ENCODE assay signal across 15 cellular contexts in genomic region chr3:186021673-186022362, GRCh38.
DNase-seq lines count a peak whose midpoint lies in the region; ATAC-seq and TF ChIP-seq lines count a peak whose summit lies in the region.
"Had no signal": no experiment of that assay in that cellular context is flagged by ENCODE, and none has a peak within 500 bp of the region (broad histone marks: within the 10 kb centered on the region; RNA-seq: fewer than 3 reads in every experiment).

No MANE protein-coding gene starts in this region.

- no peaks in the 10 kb centered on the region for H3K4me1 ChIP-seq in PC-9 (replicated peaks; ENCODE audit: insufficient read depth)
- no peaks in the 10 kb centered on the region for H3K4me1 ChIP-seq in psoas muscle

- CTCF ChIA-PET in BJ (lab: Yijun Ruan, JAX) (interaction anchor here (0.5 to 1.2 kb wide), 3 partner anchors 9 to 78 kb away, joined by 3 to 4 read pairs (median 3); no protein-coding TSS in a partner anchor), PC-9 (lab: Charles Lee) (interaction anchor here (0.8 kb wide), 1 partner anchor 519 kb away, joined by 3 read pairs; no protein-coding TSS in a partner anchor)

- H3F3A ChIP-seq in PC-9 (ENCODE audit: insufficient read depth, low read depth) = no peaks in the 10 kb centered on the region

- no peaks in the 10 kb centered on the region for H4K20me1 ChIP-seq in PC-9 (ENCODE audit: insufficient read depth)

- no peak overlapping the region for H3K4me3 ChIP-seq in BJ (ENCODE audit: low read depth, low read length)
- H3K4me3 ChIP-seq in PC-9 = no peak overlapping the region
- H3K4me3 ChIP-seq in epithelial cell of esophagus (ENCODE audit: low read length) = no peak overlapping the region
- no peak overlapping the region for H3K4me3 ChIP-seq in psoas muscle

- H3K9me3 ChIP-seq in PC-9 (ENCODE audit: insufficient read depth, low read depth) (no peaks in the 10 kb centered on the region), psoas muscle (no peaks in the 10 kb centered on the region)

- POLR2A ChIA-PET in BJ (lab: Charles Lee) (interaction anchor here (0.7 kb wide), 1 partner anchor 188 kb away, joined by 3 read pairs; no protein-coding TSS in a partner anchor), PC-9 (lab: Charles Lee; ENCODE audit: unreplicated experiment) (no interaction called here)

- H3K79me2 ChIP-seq in PC-9 (ENCODE audit: low read depth) = no peaks in the 10 kb centered on the region

- intact Hi-C loops in PC-9 (cut with micrococcal nuclease; ENCODE audit: unreplicated experiment) = no loop called here
- intact Hi-C loops in psoas muscle (cut with DNase I) = no loop called here

- no peak overlapping the region for H2AFZ ChIP-seq in PC-9

- H3K36me3 ChIP-seq in BJ (ENCODE audit: control insufficient read depth, insufficient read depth, low read length) (no peaks in the 10 kb centered on the region), PC-9 (ENCODE audit: low read depth) (no peaks in the 10 kb centered on the region), psoas muscle (ENCODE audit: insufficient read depth in 1 of 2, low read depth in 1 of 2) (no peaks in the 10 kb centered on the region)

- H3K9me2 ChIP-seq in PC-9 (ENCODE audit: insufficient read depth) = no peaks in the 10 kb centered on the region

- H3K4me2 ChIP-seq in PC-9 = no peak overlapping the region

- ATAC-seq in psoas muscle (peak; percentile 91 to 97 (median 96)), GM18517 (IDR thresholded peaks at IDR 0.05; ENCODE audit: unreplicated experiment) (no peak)

- TF ChIP-seq CTCF in BJ (IDR thresholded peaks at IDR 0.05; ENCODE audit: insufficient read depth, low read depth, low read length) (no peak), PC-9 (conservative IDR thresholded peaks at IDR 0.05) (no peak), epithelial cell of esophagus (IDR thresholded peaks at IDR 0.05; ENCODE audit: insufficient read depth, low read depth, low read length, missing control alignments) (no peak), psoas muscle (IDR thresholded peaks at IDR 0.05) (no peak)

- peaks cover 8% of the 10 kb centered on the region for H3K27me3 ChIP-seq in BJ (ENCODE audit: control insufficient read depth, insufficient read depth, low read length)
- H3K27me3 ChIP-seq in PC-9 (ENCODE audit: insufficient read depth, low read depth) = no peaks in the 10 kb centered on the region; the same call in 1 of the 2 replicates
- no peaks in the 10 kb centered on the region for H3K27me3 ChIP-seq in psoas muscle (ENCODE audit: insufficient read depth in 3 of 3, low read length in 2 of 3)

- no TSS peak for BruUV-seq in PC-9 (replicated peaks; lab: Mats Ljungman, UMichigan)

- 46 to 61% (median 51%) methylated on average over 8 of the region's 8 CpGs for WGBS in psoas muscle, 3 donors

- DNase-seq in BJ (ENCODE audit: low read depth) = peak; percentile 90
- DNase-seq in PC-9 = peak; percentile 11 to 62
- peak; percentile 73 for DNase-seq in epithelial cell of esophagus (ENCODE audit: low read depth)
- peak; percentile 24 to 52 for DNase-seq in psoas muscle
- DNase-seq in HUDEP-2 (lab: John Stamatoyannopoulos, UW; ENCODE audit: unreplicated experiment in 76 of 76) = no peak
- no peak for DNase-seq in NCI-H510A (lab: John Stamatoyannopoulos, UW)
- no peak for DNase-seq in stimulated activated CD4-positive, alpha-beta T cell treated with anti-CD3 and anti-CD28 coated beads, Interleukin-4, amount 100 ng/mL, for 4 hours
- DNase-seq: activated CD4-positive, alpha-beta T cell treated with anti-CD3 and anti-CD28 coated beads, Interleukin-2, amount 50 U/mL, for 1 hour; activated naive CD8-positive, alpha-beta T cell treated with anti-CD3 and anti-CD28 coated beads for 36 hours; CD4-positive, alpha-beta T cell; left cardiac atrium; NCI-H2029 treated with DMSO at 0.1 percent for 48 hours; occipital lobe; RPMI8226 had no signal

- H3K27ac ChIP-seq in PC-9 = no peak overlapping the region
- H3K27ac ChIP-seq in psoas muscle = peak overlapping the region; percentile 56

Comparison
In these comparisons a context has a peak if more than half of its experiments do, and no peak if none do; other contexts are left out.
1. DNase-seq: peak in BJ (single experiment), PC-9 (2 of 2), epithelial cell of esophagus (single experiment) and psoas muscle (2 of 2); none in HUDEP-2 (0 of 76), NCI-H510A (single experiment) and stimulated activated CD4-positive, alpha-beta T cell treated with anti-CD3 and anti-CD28 coated beads, Interleukin-4, amount 100 ng/mL, for 4 hours (0 of 2).